ENCODE assay signal across 21 cellular contexts in genomic region chr19:44949550-44949949, GRCh38. TPM values are rescaled to one million over a fixed set of nuclear protein-coding genes. Genes with fewer than 3 reads are reported as not detected.
"Had no signal": no experiment of that assay in that cellular context is flagged by ENCODE, and none has a peak within 500 bp of the region (broad histone marks: within the 10 kb centered on the region; RNA-seq: fewer than 3 reads in every experiment).

No MANE protein-coding gene starts in this region.

- H3K27ac ChIP-seq: cardiac muscle cell, SK-N-MC, WERI-Rb-1 had no signal

- ATAC-seq: activated CD4-positive, alpha-beta T cell treated with anti-CD3 and anti-CD28 coated beads for 36 hours; activated CD8-positive, alpha-beta T cell treated with anti-CD3 and anti-CD28 coated beads for 36 hours; activated T-cell treated with anti-CD3 and anti-CD28 coated beads, Interleukin-2, amount 50 U/mL, for 72 hours; K562; Right ventricle myocardium inferior; T-cell had no signal

- H3K36me3 ChIP-seq: WERI-Rb-1 had no signal

- FAIRE-seq: K562 had no signal

- DNase-seq: activated CD4-positive, alpha-beta T cell treated with anti-CD3 and anti-CD28 coated beads for 36 hours; activated CD8-positive, alpha-beta memory T cell treated with anti-CD3 and anti-CD28 coated beads, Interleukin-2, amount 50 U/mL, for 4 hours; activated CD8-positive, alpha-beta T cell treated with anti-CD3 and anti-CD28 coated beads for 36 hours; activated naive CD4-positive, alpha-beta T cell treated with anti-CD3 and anti-CD28 coated beads, Interleukin-2, amount 50 U/mL, for 16 hours; activated naive CD8-positive, alpha-beta T cell treated with anti-CD3 and anti-CD28 coated beads, Interleukin-2, amount 10 ng/mL, durations not matched to agents 7 days and 5 days; activated T-cell treated with anti-CD3 and anti-CD28 coated beads, Interleukin-2, amount 50 U/mL, for 72 hours; aorta; Karpas-422; NCI-H1105 treated with DMSO at 0.1 percent for 48 hours; NCI-H1436 treated with DMSO at 0.1 percent for 48 hours; NCI-H187; NCI-H2081 treated with DMSO at 0.1 percent for 48 hours; RPMI8226; T-cell; WERI-Rb-1 had no signal

- H3K4me3 ChIP-seq: cardiac muscle cell, K562, SK-N-MC had no signal

- H3K27me3 ChIP-seq: cardiac muscle cell had no signal

RNA-seq across cellular contexts. Expression of gene APOC2, which starts 3.7 kb away (rescaled TPM):
- total RNA-seq: activated CD4-positive, alpha-beta T cell treated with anti-CD3 and anti-CD28 coated beads for 36 hours; activated CD8-positive, alpha-beta T cell treated with anti-CD3 and anti-CD28 coated beads for 36 hours; activated naive CD8-positive, alpha-beta T cell treated with anti-CD3 and anti-CD28 coated beads, Interleukin-2, amount 10 ng/mL, durations not matched to agents 7 days and 5 days; activated T-cell treated with anti-CD3 and anti-CD28 coated beads, Interleukin-2, amount 50 U/mL, for 72 hours; activated T-helper 2 cell treated with anti-CD3 and anti-CD28 coated beads, Interferon-gamma antibody, Interleukin-2, Interleukin-4, amounts not matched to agents 10 μg/mL and 5 μg/mL and 100 μg/mL, durations not matched to agents 14 hours and 24 hours and 36 hours; cardiac muscle cell; Right ventricle myocardium inferior; T-helper 2 cell treated with Interferon-gamma antibody and Interleukin-4, amounts not matched to agents 100 ng/mL and 5 ng/mL, for 36 hours had no signal

RNA-seq across cellular contexts. Expression of gene APOC4, which starts 7.5 kb away (rescaled TPM):
- total RNA-seq: activated CD4-positive, alpha-beta T cell treated with anti-CD3 and anti-CD28 coated beads for 36 hours; activated CD8-positive, alpha-beta T cell treated with anti-CD3 and anti-CD28 coated beads for 36 hours; activated naive CD8-positive, alpha-beta T cell treated with anti-CD3 and anti-CD28 coated beads, Interleukin-2, amount 10 ng/mL, durations not matched to agents 7 days and 5 days; activated T-cell treated with anti-CD3 and anti-CD28 coated beads, Interleukin-2, amount 50 U/mL, for 72 hours; activated T-helper 2 cell treated with anti-CD3 and anti-CD28 coated beads, Interferon-gamma antibody, Interleukin-2, Interleukin-4, amounts not matched to agents 10 μg/mL and 5 μg/mL and 100 μg/mL, durations not matched to agents 14 hours and 24 hours and 36 hours; aorta; cardiac muscle cell; K562; Right ventricle myocardium inferior; T-cell; T-helper 2 cell treated with Interferon-gamma antibody and Interleukin-4, amounts not matched to agents 100 ng/mL and 5 ng/mL, for 36 hours had no signal
- polyA plus RNA-seq: aorta, cardiac muscle cell had no signal

RNA-seq across cellular contexts. Expression of gene APOC1, which starts 35.1 kb away (rescaled TPM):
- total RNA-seq: activated T-cell treated with anti-CD3 and anti-CD28 coated beads, Interleukin-2, amount 50 U/mL, for 72 hours; T-helper 2 cell treated with Interferon-gamma antibody and Interleukin-4, amounts not matched to agents 100 ng/mL and 5 ng/mL, for 36 hours had no signal
